ENCODE assay signal across 1 cellular context in genomic region chr12:92503029-92503931, GRCh38.
TF ChIP-seq lines count a peak whose summit lies in the region.

No MANE protein-coding gene starts in this region.

TF ChIP-seq in K562, 482 proteins besides CTCF, POLR2A, EP300 and RAD21 (continued from another document):
- TF ChIP-seq, protein P1, sequence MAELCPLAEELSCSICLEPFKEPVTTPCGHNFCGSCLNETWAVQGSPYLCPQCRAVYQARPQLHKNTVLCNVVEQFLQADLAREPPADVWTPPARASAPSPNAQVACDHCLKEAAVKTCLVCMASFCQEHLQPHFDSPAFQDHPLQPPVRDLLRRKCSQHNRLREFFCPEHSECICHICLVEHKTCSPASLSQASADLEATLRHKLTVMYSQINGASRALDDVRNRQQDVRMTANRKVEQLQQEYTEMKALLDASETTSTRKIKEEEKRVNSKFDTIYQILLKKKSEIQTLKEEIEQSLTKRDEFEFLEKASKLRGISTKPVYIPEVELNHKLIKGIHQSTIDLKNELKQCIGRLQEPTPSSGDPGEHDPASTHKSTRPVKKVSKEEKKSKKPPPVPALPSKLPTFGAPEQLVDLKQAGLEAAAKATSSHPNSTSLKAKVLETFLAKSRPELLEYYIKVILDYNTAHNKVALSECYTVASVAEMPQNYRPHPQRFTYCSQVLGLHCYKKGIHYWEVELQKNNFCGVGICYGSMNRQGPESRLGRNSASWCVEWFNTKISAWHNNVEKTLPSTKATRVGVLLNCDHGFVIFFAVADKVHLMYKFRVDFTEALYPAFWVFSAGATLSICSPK (IDR thresholded peaks at IDR 0.05; ENCODE audit: borderline replicate concordance), result no peak
- no peak for TF ChIP-seq PTTG1 (tag; IDR thresholded peaks at IDR 0.05; ENCODE audit: low read depth)
- TF ChIP-seq EP400 (IDR thresholded peaks at IDR 0.05), result no peak
- TF ChIP-seq, protein P2, sequence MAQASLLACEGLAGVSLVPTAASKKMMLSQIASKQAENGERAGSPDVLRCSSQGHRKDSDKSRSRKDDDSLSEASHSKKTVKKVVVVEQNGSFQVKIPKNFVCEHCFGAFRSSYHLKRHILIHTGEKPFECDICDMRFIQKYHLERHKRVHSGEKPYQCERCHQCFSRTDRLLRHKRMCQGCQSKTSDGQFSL (CRISPR knock-in tag; IDR thresholded peaks at IDR 0.05), result no peak
- TF ChIP-seq, protein P2 (tag; IDR thresholded peaks at IDR 0.05), result no peak
- TF ChIP-seq, protein P3, sequence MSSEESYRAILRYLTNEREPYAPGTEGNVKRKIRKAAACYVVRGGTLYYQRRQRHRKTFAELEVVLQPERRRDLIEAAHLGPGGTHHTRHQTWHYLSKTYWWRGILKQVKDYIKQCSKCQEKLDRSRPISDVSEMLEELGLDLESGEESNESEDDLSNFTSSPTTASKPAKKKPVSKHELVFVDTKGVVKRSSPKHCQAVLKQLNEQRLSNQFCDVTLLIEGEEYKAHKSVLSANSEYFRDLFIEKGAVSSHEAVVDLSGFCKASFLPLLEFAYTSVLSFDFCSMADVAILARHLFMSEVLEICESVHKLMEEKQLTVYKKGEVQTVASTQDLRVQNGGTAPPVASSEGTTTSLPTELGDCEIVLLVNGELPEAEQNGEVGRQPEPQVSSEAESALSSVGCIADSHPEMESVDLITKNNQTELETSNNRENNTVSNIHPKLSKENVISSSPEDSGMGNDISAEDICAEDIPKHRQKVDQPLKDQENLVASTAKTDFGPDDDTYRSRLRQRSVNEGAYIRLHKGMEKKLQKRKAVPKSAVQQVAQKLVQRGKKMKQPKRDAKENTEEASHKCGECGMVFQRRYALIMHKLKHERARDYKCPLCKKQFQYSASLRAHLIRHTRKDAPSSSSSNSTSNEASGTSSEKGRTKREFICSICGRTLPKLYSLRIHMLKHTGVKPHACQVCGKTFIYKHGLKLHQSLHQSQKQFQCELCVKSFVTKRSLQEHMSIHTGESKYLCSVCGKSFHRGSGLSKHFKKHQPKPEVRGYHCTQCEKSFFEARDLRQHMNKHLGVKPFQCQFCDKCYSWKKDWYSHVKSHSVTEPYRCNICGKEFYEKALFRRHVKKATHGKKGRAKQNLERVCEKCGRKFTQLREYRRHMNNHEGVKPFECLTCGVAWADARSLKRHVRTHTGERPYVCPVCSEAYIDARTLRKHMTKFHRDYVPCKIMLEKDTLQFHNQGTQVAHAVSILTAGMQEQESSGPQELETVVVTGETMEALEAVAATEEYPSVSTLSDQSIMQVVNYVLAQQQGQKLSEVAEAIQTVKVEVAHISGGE (CRISPR knock-in tag; IDR thresholded peaks at IDR 0.05), result no peak
- TF ChIP-seq NCOA6 (IDR thresholded peaks at IDR 0.05), result no peak
- TF ChIP-seq ZNF584 (CRISPR knock-in tag; IDR thresholded peaks at IDR 0.05; ENCODE audit: low read depth), result no peak
- TF ChIP-seq TSC22D4 (tag; IDR thresholded peaks at IDR 0.05), result no peak
- no peak for TF ChIP-seq SLC30A9 (CRISPR knock-in tag; IDR thresholded peaks at IDR 0.05)
